8 cellular contexts compared by ENCODE assay signal in the genomic region with DNA sequence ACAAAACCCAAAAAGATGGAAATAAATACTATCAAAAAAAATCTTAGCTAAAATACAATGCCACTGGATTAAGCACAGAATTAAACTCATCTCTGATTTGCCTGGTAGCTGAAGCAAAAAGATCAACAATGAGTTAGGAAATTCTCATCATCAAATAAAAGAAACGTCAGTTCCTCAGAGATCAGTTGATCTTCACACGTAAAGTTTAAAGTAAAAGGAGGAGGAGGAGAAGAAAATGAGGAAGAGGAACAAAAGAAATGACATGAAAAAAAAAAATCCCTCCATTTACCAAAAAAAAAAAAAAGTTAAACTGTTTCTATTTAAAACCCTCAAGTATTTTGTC. TPM values are rescaled to one million over a fixed set of nuclear protein-coding genes. Genes with fewer than 3 reads are reported as not detected.
DNase-seq lines count a peak whose midpoint lies in the region; ATAC-seq and TF ChIP-seq lines count a peak whose summit lies in the region.

No MANE protein-coding gene starts in this region.

- no peaks in the 10 kb centered on the region for H3K27me3 Mint-ChIP-seq in CD4-positive, CD25-positive, alpha-beta regulatory T cell
- peaks cover 1% of the 10 kb centered on the region for H3K27me3 Mint-ChIP-seq in IgD-negative memory B cell
- H3K27me3 Mint-ChIP-seq in nephron progenitor cell (ENCODE audit: low read depth, poor library complexity) = peaks cover 2% of the 10 kb centered on the region

- peak overlapping the region; percentile 69 to 83 (median 80) for H3K4me3 Mint-ChIP-seq in CD4-positive, CD25-positive, alpha-beta regulatory T cell
- H3K4me3 Mint-ChIP-seq in IgD-negative memory B cell = peak overlapping the region; percentile 71 to 93 (median 85)
- H3K4me3 Mint-ChIP-seq in nephron progenitor cell = peak overlapping the region; percentile 64

- H3K4me1 Mint-ChIP-seq in CD4-positive, CD25-positive, alpha-beta regulatory T cell = peaks cover 23 to 83% (median 54%) of the 10 kb centered on the region in 4 donors
- H3K4me1 Mint-ChIP-seq in IgD-negative memory B cell (peaks cover 40 to 66% (median 52%) of the 10 kb centered on the region in 3 donors), nephron progenitor cell (peaks cover 89% of the 10 kb centered on the region)

- peak in 1 of 2 donors; percentile 14 for ATAC-seq in CD4-positive, CD25-positive, alpha-beta regulatory T cell (ENCODE audit: low read depth in 2 of 2)

- TF ChIP-seq CTCF in coronary artery (IDR thresholded peaks at IDR 0.05) (no peak), nephron progenitor cell (IDR thresholded peaks at IDR 0.05) (no peak), GM13976 (IDR thresholded peaks at IDR 0.05; ENCODE audit: borderline replicate concordance, control extremely low read depth, extremely low read depth, insufficient read depth, missing control alignments) (no peak)

- in situ Hi-C loops in GM13976 (cut with MboI; ENCODE audit: low sequenced_read_pairs, unreplicated experiment) = loop anchor here (10.0 kb wide), 1 partner anchor 322 kb away; no protein-coding TSS in a partner anchor

- peak overlapping the region; percentile 88 to 99 (median 93) for H3K27ac Mint-ChIP-seq in CD4-positive, CD25-positive, alpha-beta regulatory T cell
- peak overlapping the region; percentile 95 to 99 (median 97) for H3K27ac Mint-ChIP-seq in IgD-negative memory B cell
- peak overlapping the region; percentile 99 for H3K27ac Mint-ChIP-seq in nephron progenitor cell

- no peaks in the 10 kb centered on the region for H3K36me3 ChIP-seq in CD4-positive, CD25-positive, alpha-beta regulatory T cell (ENCODE audit: control insufficient read depth, insufficient read depth, low read length)

- H3K27me3 ChIP-seq in CD4-positive, CD25-positive, alpha-beta regulatory T cell (ENCODE audit: control insufficient read depth, insufficient read depth, low read length) = no peaks in the 10 kb centered on the region

- H3K9me3 Mint-ChIP-seq in CD4-positive, CD25-positive, alpha-beta regulatory T cell = peaks cover 0 to 2% (median 0%) of the 10 kb centered on the region in 7 donors
- H3K9me3 Mint-ChIP-seq in IgD-negative memory B cell (peaks cover 0 to 2% (median 0%) of the 10 kb centered on the region in 3 donors), nephron progenitor cell (no peaks in the 10 kb centered on the region)

- no peaks in the 10 kb centered on the region for H3K9me3 ChIP-seq in CD4-positive, CD25-positive, alpha-beta regulatory T cell (ENCODE audit: control insufficient read depth in 2 of 2, low read length in 2 of 2)

- no peak for DNase-seq in CD4-positive, CD25-positive, alpha-beta regulatory T cell
- DNase-seq in coronary artery (ENCODE audit: low spot score) (no peak), nephron progenitor cell (no peak), GM19238 (ENCODE audit: insufficient read length, low spot score) (no peak), GM13976 (ENCODE audit: low spot score) (no peak), occipital lobe (lab: John Stamatoyannopoulos, UW) (no peak)
- no peak for DNase-seq in stimulated activated CD4-positive, alpha-beta T cell treated with anti-CD3 and anti-CD28 coated beads, Interleukin-4, amount 100 ng/mL, for 24 hours

- H3K27ac ChIP-seq in CD4-positive, CD25-positive, alpha-beta regulatory T cell (ENCODE audit: insufficient read depth, low read length, poor library complexity, severe bottlenecking) = peak overlapping the region; percentile 79
- H3K27ac ChIP-seq in coronary artery = peak overlapping the region; percentile 91 to 92

- peaks cover 39% of the 10 kb centered on the region for H3K4me1 ChIP-seq in CD4-positive, CD25-positive, alpha-beta regulatory T cell (ENCODE audit: control insufficient read depth, insufficient read depth, low read length, poor library complexity, severe bottlenecking)

- H3K36me3 Mint-ChIP-seq in CD4-positive, CD25-positive, alpha-beta regulatory T cell = peaks cover 14% of the 10 kb centered on the region
- H3K36me3 Mint-ChIP-seq in IgD-negative memory B cell = peaks cover 4% of the 10 kb centered on the region
- H3K36me3 Mint-ChIP-seq in nephron progenitor cell (ENCODE audit: low read depth) = peaks cover 32% of the 10 kb centered on the region

- peak overlapping the region; percentile 52 for H3K4me3 ChIP-seq in CD4-positive, CD25-positive, alpha-beta regulatory T cell (ENCODE audit: low read depth, low read length)
- peak overlapping the region; percentile 51 for H3K4me3 ChIP-seq in coronary artery

RNA-seq across cellular contexts. Expression of a gene that starts 22.6 kb away (rescaled TPM):
- 64.3 TPM for total RNA-seq in CD4-positive, CD25-positive, alpha-beta regulatory T cell
- polyA plus RNA-seq in CD4-positive, CD25-positive, alpha-beta regulatory T cell = 10 to 100 TPM in 1 of 4 donors, 1 to 10 TPM in 3; 5.9 to 10.7 (median 8.8) TPM
- polyA plus RNA-seq in IgD-negative memory B cell = 17.9 TPM
- total RNA-seq in occipital lobe = 69.7 TPM
